10 cellular contexts compared by ENCODE assay signal in the genomic region with DNA sequence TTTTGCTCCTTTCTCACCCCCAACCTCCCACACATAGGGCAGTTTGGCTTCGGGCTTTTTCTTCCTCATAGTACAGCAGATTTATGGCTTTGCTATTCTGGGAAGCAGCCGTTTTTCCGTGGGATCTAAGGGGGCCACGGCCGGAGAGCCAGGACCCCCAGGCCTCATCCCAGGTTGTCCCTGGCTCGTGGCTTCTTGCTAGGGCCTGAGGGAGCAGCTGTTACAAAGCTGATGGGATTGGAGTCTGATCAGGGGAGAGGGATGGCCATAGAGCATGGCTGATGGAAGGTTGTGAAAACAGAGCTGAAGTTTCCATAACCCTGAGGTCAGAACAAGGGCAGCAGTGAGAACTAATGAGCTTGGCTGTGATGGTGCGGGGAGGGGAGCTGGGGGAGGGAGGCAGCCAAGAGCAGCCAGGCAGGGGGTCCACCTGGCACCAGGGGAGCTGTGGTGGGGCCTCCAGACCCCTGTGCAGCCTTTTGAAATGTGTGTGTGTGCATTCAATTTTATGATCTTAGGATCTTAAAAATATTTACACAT.
DNase-seq lines count a peak whose midpoint lies in the region; ATAC-seq and TF ChIP-seq lines count a peak whose summit lies in the region.
"Had no signal": no experiment of that assay in that cellular context is flagged by ENCODE, and none has a peak within 500 bp of the region (broad histone marks: within the 10 kb centered on the region; RNA-seq: fewer than 3 reads in every experiment).

No MANE protein-coding gene starts in this region.

- peak; percentile 17 for ATAC-seq in lower lobe of right lung
- ATAC-seq in GM19452 (IDR thresholded peaks at IDR 0.05; ENCODE audit: unreplicated experiment): no peak

- intact Hi-C loops in lower lobe of right lung (cut with DNase I): no loop called here
- intact Hi-C loops in activated naive CD4-positive, alpha-beta T cell treated with anti-CD3 and anti-CD28 coated beads for 36 hours (cut with micrococcal nuclease): no loop called here

- H3K27ac Mint-ChIP-seq in chondrocyte (ENCODE audit: unreplicated experiment) (peak overlapping the region; percentile 83), type B pancreatic cell (peak overlapping the region; percentile 74)
- no peak overlapping the region for H3K27ac Mint-ChIP-seq in activated naive CD4-positive, alpha-beta T cell treated with anti-CD3 and anti-CD28 coated beads for 36 hours
- H3K27ac Mint-ChIP-seq: T-helper 1 cell treated with Interleukin-12 subunit alpha and Interleukin-12 subunit beta and Interleukin-4 antibody, amounts not matched to agents 30 μg/mL and 1 μg/mL, for 36 hours had no signal

- no peak overlapping the region for H3K27ac ChIP-seq in lower lobe of right lung

- H3K27me3 Mint-ChIP-seq in chondrocyte (ENCODE audit: low read depth) (peaks cover 2% of the 10 kb centered on the region), type B pancreatic cell (peaks cover 11% of the 10 kb centered on the region)
- H3K27me3 Mint-ChIP-seq in activated naive CD4-positive, alpha-beta T cell treated with anti-CD3 and anti-CD28 coated beads for 36 hours (ENCODE audit: low read depth): no peaks in the 10 kb centered on the region

- CTCF ChIA-PET in activated naive CD4-positive, alpha-beta T cell treated with anti-CD3 and anti-CD28 coated beads for 36 hours (lab: Charles Lee): interaction anchor here (1.2 kb wide), 1 partner anchor 510 kb away, joined by 3 read pairs; no protein-coding TSS in a partner anchor

- H3K4me1 ChIP-seq in lower lobe of right lung: peaks cover 5% of the 10 kb centered on the region

- H3K4me3 ChIP-seq in lower lobe of right lung: peak overlapping the region; percentile 48

- DNase-seq in NOMO-1 (lab: John Stamatoyannopoulos, UW; ENCODE audit: unreplicated experiment in 2 of 2) (peak; percentile 33 to 55), NOMO-1 treated with dmso at 0.1 percent for 144 hours (lab: John Stamatoyannopoulos, UW; ENCODE audit: unreplicated experiment) (no peak), chondrocyte (ENCODE audit: low spot score) (no peak), lower lobe of right lung (no peak), type B pancreatic cell (ENCODE audit: extremely low spot score, unreplicated experiment) (no peak), NCI-H446 treated with DMSO at 0.1 percent for 48 hours (lab: John Stamatoyannopoulos, UW) (no peak)
- DNase-seq in activated naive CD4-positive, alpha-beta T cell treated with anti-CD3 and anti-CD28 coated beads for 36 hours: no peak
- DNase-seq: activated T-cell treated with anti-CD3 and anti-CD28 coated beads for 4 hours had no signal

- H3K4me3 Mint-ChIP-seq in chondrocyte (ENCODE audit: unreplicated experiment) (peak overlapping the region; percentile 59), type B pancreatic cell (peak overlapping the region; percentile 55)
- H3K4me3 Mint-ChIP-seq in activated naive CD4-positive, alpha-beta T cell treated with anti-CD3 and anti-CD28 coated beads for 36 hours: no peak overlapping the region
- H3K4me3 Mint-ChIP-seq: T-helper 1 cell treated with Interleukin-12 subunit alpha and Interleukin-12 subunit beta and Interleukin-4 antibody, amounts not matched to agents 30 μg/mL and 1 μg/mL, for 36 hours had no signal

- no peaks in the 10 kb centered on the region for H3K9me3 ChIP-seq in lower lobe of right lung

- no peaks in the 10 kb centered on the region for H3K27me3 ChIP-seq in lower lobe of right lung (ENCODE audit: low read depth)

- H3K36me3 ChIP-seq in lower lobe of right lung: no peaks in the 10 kb centered on the region

- H3K4me1 Mint-ChIP-seq in chondrocyte (ENCODE audit: low read depth): peaks cover 27% of the 10 kb centered on the region
- peaks cover 43% of the 10 kb centered on the region for H3K4me1 Mint-ChIP-seq in type B pancreatic cell (ENCODE audit: unreplicated experiment)
- no peaks in the 10 kb centered on the region for H3K4me1 Mint-ChIP-seq in activated naive CD4-positive, alpha-beta T cell treated with anti-CD3 and anti-CD28 coated beads for 36 hours (ENCODE audit: low read depth)

- H3K36me3 Mint-ChIP-seq in chondrocyte (ENCODE audit: low read depth): no peaks in the 10 kb centered on the region
- H3K36me3 Mint-ChIP-seq in type B pancreatic cell: no peaks in the 10 kb centered on the region
- H3K36me3 Mint-ChIP-seq in activated naive CD4-positive, alpha-beta T cell treated with anti-CD3 and anti-CD28 coated beads for 36 hours (ENCODE audit: low read depth): no peaks in the 10 kb centered on the region

- TF ChIP-seq CTCF in chondrocyte (IDR thresholded peaks at IDR 0.05) (no peak), lower lobe of right lung (IDR thresholded peaks at IDR 0.05) (no peak), type B pancreatic cell (conservative IDR thresholded peaks at IDR 0.05) (no peak)

- no peaks in the 10 kb centered on the region for H3K9me3 Mint-ChIP-seq in chondrocyte (ENCODE audit: low read depth)
- H3K9me3 Mint-ChIP-seq in type B pancreatic cell: no peaks in the 10 kb centered on the region
- H3K9me3 Mint-ChIP-seq in activated naive CD4-positive, alpha-beta T cell treated with anti-CD3 and anti-CD28 coated beads for 36 hours: no peaks in the 10 kb centered on the region
- H3K9me3 Mint-ChIP-seq: T-helper 1 cell treated with Interleukin-12 subunit alpha and Interleukin-12 subunit beta and Interleukin-4 antibody, amounts not matched to agents 30 μg/mL and 1 μg/mL, for 36 hours had no signal

Comparison
In these comparisons a context has a peak if more than half of its experiments do, and no peak if none do; other contexts are left out.
1. DNase-seq: peak in NOMO-1 (2 of 2); none in NOMO-1 treated with dmso at 0.1 percent for 144 hours (single experiment), chondrocyte (single experiment), lower lobe of right lung (single experiment), type B pancreatic cell (single experiment), NCI-H446 treated with DMSO at 0.1 percent for 48 hours (single experiment) and activated naive CD4-positive, alpha-beta T cell treated with anti-CD3 and anti-CD28 coated beads for 36 hours (single experiment).